8 cellular contexts compared by ENCODE assay signal in genomic region chr6:166998256-166999144, GRCh38. TPM values are rescaled to one million over a fixed set of nuclear protein-coding genes. Genes with fewer than 3 reads are reported as not detected.
DNase-seq lines count a peak whose midpoint lies in the region; ATAC-seq and TF ChIP-seq lines count a peak whose summit lies in the region.

No MANE protein-coding gene starts in this region.

- H3K4me3 ChIP-seq in AG04450 (ENCODE audit: low read depth, low read length) (peak overlapping the region; percentile 78), mucosa of descending colon (peak overlapping the region; percentile 99), urinary bladder (ENCODE audit: low read depth, low read length) (peak overlapping the region; percentile 98)

- no peaks in the 10 kb centered on the region for H3K27me3 ChIP-seq in AG04450 (ENCODE audit: control insufficient read depth, insufficient read depth, low read length)

- H3K36me3 ChIP-seq in mucosa of descending colon (ENCODE audit: low read depth) (peaks cover 4% of the 10 kb centered on the region), urinary bladder (ENCODE audit: insufficient read depth) (no peaks in the 10 kb centered on the region)

- POLR2A ChIA-PET in AG04450 (lab: Yijun Ruan, JAX), result interaction anchor here (1.0 to 1.1 kb wide), 2 partner anchors 42 to 372 kb away, joined by 7 to 8 read pairs; partner anchors contain the start of gene RNASET2

- H3K9me3 ChIP-seq in AG04450 (ENCODE audit: control insufficient read depth, insufficient read depth, low read length) (no peaks in the 10 kb centered on the region; the same call in 1 of the 2 replicates), T-helper 17 cell (ENCODE audit: control insufficient read depth, low read length, poor library complexity, severe bottlenecking) (no peaks in the 10 kb centered on the region), mucosa of descending colon (no peaks in the 10 kb centered on the region)

- DNase-seq in AG04450 (ENCODE audit: low read depth, low spot score) (no peak), T-helper 17 cell (peak in 2 of 3 donors; percentile 9 to 15), mucosa of descending colon (peak; percentile 27 to 70 (median 64)), MV-4-11 (lab: John Stamatoyannopoulos, UW) (no peak)
- peak; percentile 10 for DNase-seq in effector CD4-positive, alpha-beta T cell

- H3K27me3 Mint-ChIP-seq in T-helper 17 cell, result no peaks in the 10 kb centered on the region

- no peak overlapping the region for H3K27ac ChIP-seq in AG04450 (ENCODE audit: low read depth, low read length)
- H3K27ac ChIP-seq in urinary bladder (ENCODE audit: low read depth), result no peak overlapping the region

- intact Hi-C loops in mucosa of descending colon (cut with DNase I, micrococcal nuclease), result loop anchor here in 1 of 2 donors (10.0 kb wide), 1 partner anchor 146 kb away; no protein-coding TSS in a partner anchor

- peaks cover 35% of the 10 kb centered on the region for H3K4me1 Mint-ChIP-seq in T-helper 17 cell

- peak overlapping the region; percentile 90 for H3K27ac Mint-ChIP-seq in T-helper 17 cell

- peaks cover 5% of the 10 kb centered on the region for H3K36me3 Mint-ChIP-seq in T-helper 17 cell (ENCODE audit: low read depth)

- H3K4me3 Mint-ChIP-seq in T-helper 17 cell, result peak overlapping the region; percentile 90

- WGBS in urinary bladder, result under 1% methylated on average over 96 of the region's 96 CpGs

- TF ChIP-seq CTCF in AG04450 (IDR thresholded peaks at IDR 0.05; ENCODE audit: low read depth, low read length) (no peak), mucosa of descending colon (IDR thresholded peaks at IDR 0.05) (no peak)

- CTCF ChIA-PET in AG04450 (lab: Charles Lee), result interaction anchor here (1.0 to 3.1 kb wide), 4 partner anchors 9 to 47 kb away, joined by 3 to 38 read pairs (median 4); no protein-coding TSS in a partner anchor

- ATAC-seq in GM18873 (IDR thresholded peaks at IDR 0.05; ENCODE audit: low FRiP score, unreplicated experiment), result peak; percentile 7
- peak; percentile 5 for ATAC-seq in HG03097 (IDR thresholded peaks at IDR 0.05; ENCODE audit: low FRiP score, unreplicated experiment)
- ATAC-seq in T-helper 17 cell, result peak; percentile 2
- peak; percentile 10 for ATAC-seq in mucosa of descending colon

- H3K4me1 ChIP-seq in mucosa of descending colon (ENCODE audit: low read depth) (peaks cover 5% of the 10 kb centered on the region), urinary bladder (ENCODE audit: insufficient read depth) (no peaks in the 10 kb centered on the region)

RNA-seq across cellular contexts. Expression of gene CEP43, which starts 0.7 kb away (rescaled TPM):
- polyA plus RNA-seq in AG04450 (2011; rRNA removed), result 12.7 and 21.4 TPM in 2 replicates
- polyA minus RNA-seq in AG04450 (2011; rRNA and poly(A)+ RNA removed), result 6.7 and 12.6 TPM in 2 replicates
- 10 to 100 TPM; 19.8 to 24.0 TPM for total RNA-seq in T-helper 17 cell
- 10 to 100 TPM; 20.4 to 24.7 (median 24.2) TPM for total RNA-seq in mucosa of descending colon
- total RNA-seq in urinary bladder, result 37.8 TPM
- polyA plus RNA-seq in urinary bladder, result 5.9 TPM

RNA-seq across cellular contexts. Expression of gene RNASET2, which starts 42.1 kb away (rescaled TPM):
- 25.2 and 28.0 TPM in 2 replicates for polyA plus RNA-seq in AG04450 (2011; rRNA removed)
- polyA minus RNA-seq in AG04450 (2011; rRNA and poly(A)+ RNA removed), result 6.3 and 9.2 TPM in 2 replicates
- 100 to 1,000 TPM; 245 to 340 TPM for total RNA-seq in T-helper 17 cell
- 100 to 1,000 TPM in 2 of 3 donors, 10 to 100 TPM in 1; 60.1 to 127 (median 109) TPM for total RNA-seq in mucosa of descending colon
- total RNA-seq in urinary bladder, result 54.5 TPM
- 42.8 TPM for polyA plus RNA-seq in urinary bladder

Comparison
In these comparisons a context has a peak if more than half of its experiments do, and no peak if none do; other contexts are left out.
1. DNase-seq: peak in T-helper 17 cell (2 of 3), effector CD4-positive, alpha-beta T cell (single experiment) and mucosa of descending colon (3 of 3); none in AG04450 (single experiment) and MV-4-11 (single experiment).
2. Peak in every context shown above with its lines, with median percentiles within 50 percentile points of each other: H3K4me3 ChIP-seq and ATAC-seq.